ENCODE assay signal across 9 cellular contexts in genomic region chr20:43963872-43964791, GRCh38. TPM values are rescaled to one million over a fixed set of nuclear protein-coding genes. Genes with fewer than 3 reads are reported as not detected.
DNase-seq lines count a peak whose midpoint lies in the region; ATAC-seq and TF ChIP-seq lines count a peak whose summit lies in the region.
"Had no signal": no experiment of that assay in that cellular context is flagged by ENCODE, and none has a peak within 500 bp of the region (broad histone marks: within the 10 kb centered on the region; RNA-seq: fewer than 3 reads in every experiment).

No MANE protein-coding gene starts in this region.

- CTCF ChIA-PET in mammary epithelial cell (lab: Charles Lee; ENCODE audit: low non-redundant PET): no interaction called here

- H3K4me2 ChIP-seq in mammary epithelial cell (ENCODE audit: insufficient read depth, low read depth, low read length): no peak overlapping the region

- intact Hi-C loops in mammary epithelial cell (cut with micrococcal nuclease): no loop called here

- no peak overlapping the region for H3K9ac ChIP-seq in mammary epithelial cell (ENCODE audit: insufficient read depth, low read length)

- dilution Hi-C loops in mammary epithelial cell (cut with HindIII; ENCODE audit: low sequenced_read_pairs): loop anchor here (5.0 kb wide), 1 partner anchor 78 kb away; no protein-coding TSS in a partner anchor

- peak overlapping the region; percentile 19 for H3K4me3 Mint-ChIP-seq in activated T-cell treated with anti-CD3 and anti-CD28 coated beads, Interleukin-2, amount 50 U/mL, for 4 hours
- no peak overlapping the region for H3K4me3 Mint-ChIP-seq in chondrocyte (ENCODE audit: unreplicated experiment)

- no peaks in the 10 kb centered on the region for H3K79me2 ChIP-seq in mammary epithelial cell (ENCODE audit: insufficient read depth, low read length)

- TF ChIP-seq POLR2A in GM18505 (IDR thresholded peaks at IDR 0.05; ENCODE audit: borderline replicate concordance, extremely low read depth, insufficient read depth, insufficient read length): no peak

- 76% methylated on average over 10 of the region's 10 CpGs for WGBS in mammary epithelial cell (ENCODE audit: low coverage, missing lambda C conversion rate)

- no peaks in the 10 kb centered on the region for H3K27me3 ChIP-seq in mammary epithelial cell (ENCODE audit: insufficient read depth, low read length)

- no peaks in the 10 kb centered on the region for H3K9me3 Mint-ChIP-seq in activated T-cell treated with anti-CD3 and anti-CD28 coated beads, Interleukin-2, amount 50 U/mL, for 4 hours
- H3K9me3 Mint-ChIP-seq in chondrocyte (ENCODE audit: low read depth): no peaks in the 10 kb centered on the region

- peak; percentile 54 for ATAC-seq in GM18505 (IDR thresholded peaks at IDR 0.05; ENCODE audit: unreplicated experiment)
- ATAC-seq in activated T-cell treated with anti-CD3 and anti-CD28 coated beads, Interleukin-2, amount 50 U/mL, for 4 hours: peak; percentile 65 to 67
- no peak for ATAC-seq in GM21528 (IDR thresholded peaks at IDR 0.05; ENCODE audit: low FRiP score, unreplicated experiment)

- H3K27ac Mint-ChIP-seq in chondrocyte (ENCODE audit: unreplicated experiment): no peak overlapping the region

- H2AFZ ChIP-seq in mammary epithelial cell (ENCODE audit: low read depth, low read length): no peak overlapping the region

- no peaks in the 10 kb centered on the region for H3K36me3 ChIP-seq in mammary epithelial cell (ENCODE audit: insufficient read depth, low read length)

- no peaks in the 10 kb centered on the region for H3K9me3 ChIP-seq in mammary epithelial cell (replicated peaks; ENCODE audit: insufficient read depth, low read length)

- H4K20me1 ChIP-seq in mammary epithelial cell (ENCODE audit: insufficient read depth, low read length): no peaks in the 10 kb centered on the region

- TF ChIP-seq CTCF in mammary epithelial cell (conservative IDR thresholded peaks at IDR 0.05 in 1 of 2, IDR thresholded peaks at IDR 0.05 in 1 of 2; ENCODE audit: extremely low read depth in 1 of 2, insufficient read depth in 1 of 2, low read depth in 1 of 2, low read length in 2 of 2) (no peak), chondrocyte (IDR thresholded peaks at IDR 0.05) (no peak)

- peaks cover 37% of the 10 kb centered on the region for H3K4me1 Mint-ChIP-seq in activated T-cell treated with anti-CD3 and anti-CD28 coated beads, Interleukin-2, amount 50 U/mL, for 4 hours (ENCODE audit: low read depth)
- H3K4me1 Mint-ChIP-seq in chondrocyte (ENCODE audit: low read depth): peaks cover 3% of the 10 kb centered on the region

- BruUV-seq in mammary epithelial cell (replicated peaks; lab: Mats Ljungman, UMichigan): no TSS peak

- DNase-seq in LHCN-M2 (ENCODE audit: low read depth) (peak; percentile 99), hepatic stellate cell (ENCODE audit: low spot score) (peak; percentile 77), T-helper 9 cell (no peak), mammary epithelial cell (no peak), chondrocyte (ENCODE audit: low spot score) (no peak)
- DNase-seq in activated T-cell treated with anti-CD3 and anti-CD28 coated beads, Interleukin-2, amount 50 U/mL, for 4 hours: peak; percentile 34

- in situ Hi-C loops in mammary epithelial cell (cut with MboI; ENCODE audit: low sequenced_read_pairs in 2 of 2): no loop called here

- H3K27ac ChIP-seq in mammary epithelial cell (ENCODE audit: insufficient read depth, low read depth, low read length): no peak overlapping the region

- peaks cover 3% of the 10 kb centered on the region for H3K4me1 ChIP-seq in mammary epithelial cell (ENCODE audit: insufficient read depth, low read length)

- H3K27me3 Mint-ChIP-seq in activated T-cell treated with anti-CD3 and anti-CD28 coated beads, Interleukin-2, amount 50 U/mL, for 4 hours (ENCODE audit: low read depth): peaks cover 2% of the 10 kb centered on the region
- peaks cover 12% of the 10 kb centered on the region for H3K27me3 Mint-ChIP-seq in chondrocyte (ENCODE audit: low read depth)

- no peak overlapping the region for H3K4me3 ChIP-seq in mammary epithelial cell (replicated peaks in 1 of 3; ENCODE audit: insufficient read depth in 1 of 3, low read depth in 2 of 3, low read length in 3 of 3)
- H3K4me3 ChIP-seq: dorsolateral prefrontal cortex had no signal

- no peaks in the 10 kb centered on the region for H3K36me3 Mint-ChIP-seq in activated T-cell treated with anti-CD3 and anti-CD28 coated beads, Interleukin-2, amount 50 U/mL, for 4 hours (ENCODE audit: insufficient read depth)
- no peaks in the 10 kb centered on the region for H3K36me3 Mint-ChIP-seq in chondrocyte (ENCODE audit: low read depth)

RNA-seq across cellular contexts. Expression of gene TOX2, which starts 49.5 kb away (rescaled TPM):
- total RNA-seq in LHCN-M2 (2014; rRNA removed) (1.6 and 2.2 TPM in 2 replicates), mammary epithelial cell (1 to 10 TPM in 1 of 2 donors, under 1 TPM in 1; 0.83 to 5.0 TPM), chondrocyte (0.12 to 0.18 TPM in 2 of 3 replicates, not detected in the other)
- 3.8 TPM for polyA plus RNA-seq in LHCN-M2 (2012)
- 1 to 10 TPM in 1 of 3 donors, under 1 TPM in 2; 0.66 to 1.1 (median 0.87) TPM for total RNA-seq in activated T-cell treated with anti-CD3 and anti-CD28 coated beads, Interleukin-2, amount 50 U/mL, for 4 hours
- 0.96 TPM for polyA plus RNA-seq in mammary epithelial cell
- polyA minus RNA-seq in mammary epithelial cell: 0.83 TPM

Comparison
In these comparisons a context has a peak if more than half of its experiments do, and no peak if none do; other contexts are left out.
1. DNase-seq: peak in LHCN-M2 (single experiment), activated T-cell treated with anti-CD3 and anti-CD28 coated beads, Interleukin-2, amount 50 U/mL, for 4 hours (single experiment) and hepatic stellate cell (single experiment); none in T-helper 9 cell (single experiment), mammary epithelial cell (single experiment) and chondrocyte (single experiment).